18 cellular contexts compared by ENCODE assay signal in genomic region chr12:90122716-90123115, GRCh38.
DNase-seq lines count a peak whose midpoint lies in the region; ATAC-seq lines count a peak whose summit lies in the region.
"Had no signal": no experiment of that assay in that cellular context is flagged by ENCODE, and none has a peak within 500 bp of the region (broad histone marks: within the 10 kb centered on the region; RNA-seq: fewer than 3 reads in every experiment).

No MANE protein-coding gene starts in this region.

- H3K4me3 Mint-ChIP-seq in activated CD4-positive, alpha-beta memory T cell treated with anti-CD3 and anti-CD28 coated beads, Interleukin-2, amount 10 ng/mL, durations not matched to agents 7 days and 5 days = no peak overlapping the region
- H3K4me3 Mint-ChIP-seq: CD8-positive, alpha-beta T cell; HFFc6 had no signal

- no peak for ATAC-seq in GM21825 (IDR thresholded peaks at IDR 0.05; ENCODE audit: unreplicated experiment)
- no peak for ATAC-seq in GM18873 (IDR thresholded peaks at IDR 0.05; ENCODE audit: low FRiP score, unreplicated experiment)
- ATAC-seq: CD8-positive, alpha-beta T cell; HCT116; K562 had no signal

- peaks cover 9% of the 10 kb centered on the region for H3K36me3 Mint-ChIP-seq in activated CD4-positive, alpha-beta memory T cell treated with anti-CD3 and anti-CD28 coated beads, Interleukin-2, amount 10 ng/mL, durations not matched to agents 7 days and 5 days (ENCODE audit: low read depth)

- H3K27me3 Mint-ChIP-seq in activated CD4-positive, alpha-beta memory T cell treated with anti-CD3 and anti-CD28 coated beads, Interleukin-2, amount 10 ng/mL, durations not matched to agents 7 days and 5 days = no peaks in the 10 kb centered on the region

- no peaks in the 10 kb centered on the region for H3K4me1 Mint-ChIP-seq in activated CD4-positive, alpha-beta memory T cell treated with anti-CD3 and anti-CD28 coated beads, Interleukin-2, amount 10 ng/mL, durations not matched to agents 7 days and 5 days

- H3K9me3 Mint-ChIP-seq in activated CD4-positive, alpha-beta memory T cell treated with anti-CD3 and anti-CD28 coated beads, Interleukin-2, amount 10 ng/mL, durations not matched to agents 7 days and 5 days = peaks cover 19% of the 10 kb centered on the region

- DNase-seq in dermis blood vessel endothelial cell (peak; percentile 73), myocyte (ENCODE audit: low read depth) (peak; percentile 69), putamen (ENCODE audit: low spot score) (peak; percentile 78)
- DNase-seq in activated CD4-positive, alpha-beta memory T cell treated with anti-CD3 and anti-CD28 coated beads, Interleukin-2, amount 10 ng/mL, durations not matched to agents 7 days and 5 days = no peak
- DNase-seq: ACHN; AML-193; Calu3; CD8-positive, alpha-beta T cell; DMS79 treated with DMSO at 0.1 percent for 48 hours; GF-D8; GOT3; H7; HFFc6; IMR-90 had no signal

- CTCF ChIA-PET in activated CD4-positive, alpha-beta memory T cell treated with anti-CD3 and anti-CD28 coated beads, Interleukin-2, amount 10 ng/mL, durations not matched to agents 7 days and 5 days (lab: Charles Lee) = no interaction called here

- H3K27ac Mint-ChIP-seq in activated CD4-positive, alpha-beta memory T cell treated with anti-CD3 and anti-CD28 coated beads, Interleukin-2, amount 10 ng/mL, durations not matched to agents 7 days and 5 days = no peak overlapping the region
- H3K27ac Mint-ChIP-seq: CD8-positive, alpha-beta T cell; HFFc6 had no signal

- POLR2A ChIA-PET in activated CD4-positive, alpha-beta memory T cell treated with anti-CD3 and anti-CD28 coated beads, Interleukin-2, amount 10 ng/mL, durations not matched to agents 7 days and 5 days (lab: Charles Lee) = no interaction called here
